ENCODE assay signal across 1 cellular context in the genomic region with DNA sequence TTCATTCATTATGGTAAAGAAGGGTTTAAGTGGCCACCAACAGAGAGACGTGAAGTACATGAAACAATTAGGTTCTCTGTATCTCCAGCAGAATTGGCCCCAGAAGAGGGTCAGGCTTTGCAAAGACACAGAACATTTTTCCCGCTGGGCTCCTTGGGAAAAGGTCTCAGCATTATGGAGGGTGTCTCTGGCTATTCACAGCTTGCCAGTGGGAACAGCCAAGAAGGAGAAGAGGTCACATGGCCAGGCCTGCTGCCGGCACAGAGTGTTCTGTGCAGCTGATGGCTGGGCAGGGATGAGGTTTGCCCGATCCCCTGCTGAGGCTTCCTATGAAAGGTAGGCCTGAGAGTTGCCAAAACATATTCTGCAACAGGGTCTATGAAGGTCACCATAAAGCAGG.
TF ChIP-seq lines count a peak whose summit lies in the region.

No MANE protein-coding gene starts in this region.

TF ChIP-seq in HepG2, 621 proteins besides CTCF, POLR2A, EP300 and RAD21 (continued from another document):
- TF ChIP-seq, protein P1, sequence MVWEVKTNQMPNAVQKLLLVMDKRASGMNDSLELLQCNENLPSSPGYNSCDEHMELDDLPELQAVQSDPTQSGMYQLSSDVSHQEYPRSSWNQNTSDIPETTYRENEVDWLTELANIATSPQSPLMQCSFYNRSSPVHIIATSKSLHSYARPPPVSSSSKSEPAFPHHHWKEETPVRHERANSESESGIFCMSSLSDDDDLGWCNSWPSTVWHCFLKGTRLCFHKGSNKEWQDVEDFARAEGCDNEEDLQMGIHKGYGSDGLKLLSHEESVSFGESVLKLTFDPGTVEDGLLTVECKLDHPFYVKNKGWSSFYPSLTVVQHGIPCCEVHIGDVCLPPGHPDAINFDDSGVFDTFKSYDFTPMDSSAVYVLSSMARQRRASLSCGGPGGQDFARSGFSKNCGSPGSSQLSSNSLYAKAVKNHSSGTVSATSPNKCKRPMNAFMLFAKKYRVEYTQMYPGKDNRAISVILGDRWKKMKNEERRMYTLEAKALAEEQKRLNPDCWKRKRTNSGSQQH (CRISPR knock-in tag; IDR thresholded peaks at IDR 0.05; ENCODE audit: low read depth), result no peak
- no peak for TF ChIP-seq YY1 (IDR thresholded peaks at IDR 0.05; ENCODE audit: insufficient read depth, insufficient replicate concordance, low read depth, low read length)
- no peak for TF ChIP-seq ZNF136 (CRISPR knock-in tag; IDR thresholded peaks at IDR 0.05; ENCODE audit: low read depth)
- TF ChIP-seq, protein P2, sequence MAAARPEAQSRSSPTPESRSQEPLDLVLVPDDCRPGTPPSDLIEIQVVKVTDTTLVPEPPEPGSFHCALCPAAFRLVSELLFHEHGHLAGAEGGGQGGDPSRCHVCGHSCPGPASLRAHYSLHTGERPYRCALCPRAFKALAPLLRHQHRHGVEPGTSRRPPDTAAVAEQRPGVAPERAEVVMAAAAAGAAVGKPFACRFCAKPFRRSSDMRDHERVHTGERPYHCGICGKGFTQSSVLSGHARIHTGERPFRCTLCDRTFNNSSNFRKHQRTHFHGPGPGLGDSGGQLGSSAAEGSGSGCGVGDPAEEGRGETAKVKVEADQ (CRISPR knock-in tag; IDR thresholded peaks at IDR 0.05; ENCODE audit: borderline replicate concordance), result no peak
- TF ChIP-seq ZNF749 (CRISPR knock-in tag; IDR thresholded peaks at IDR 0.05; ENCODE audit: borderline replicate concordance), result no peak
- no peak for TF ChIP-seq ZNF724P (CRISPR knock-in tag; IDR thresholded peaks at IDR 0.05; ENCODE audit: borderline replicate concordance)
- no peak for TF ChIP-seq TOE1 (CRISPR knock-in tag; IDR thresholded peaks at IDR 0.05)
- no peak for TF ChIP-seq ZNF746 (CRISPR knock-in tag; IDR thresholded peaks at IDR 0.05)
- TF ChIP-seq, protein P3, sequence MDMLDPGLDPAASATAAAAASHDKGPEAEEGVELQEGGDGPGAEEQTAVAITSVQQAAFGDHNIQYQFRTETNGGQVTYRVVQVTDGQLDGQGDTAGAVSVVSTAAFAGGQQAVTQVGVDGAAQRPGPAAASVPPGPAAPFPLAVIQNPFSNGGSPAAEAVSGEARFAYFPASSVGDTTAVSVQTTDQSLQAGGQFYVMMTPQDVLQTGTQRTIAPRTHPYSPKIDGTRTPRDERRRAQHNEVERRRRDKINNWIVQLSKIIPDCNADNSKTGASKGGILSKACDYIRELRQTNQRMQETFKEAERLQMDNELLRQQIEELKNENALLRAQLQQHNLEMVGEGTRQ (IDR thresholded peaks at IDR 0.05; ENCODE audit: low read depth, low read length), result no peak
- TF ChIP-seq, protein P3 (CRISPR knock-in tag; IDR thresholded peaks at IDR 0.05; ENCODE audit: borderline replicate concordance), result no peak
- TF ChIP-seq SMC3 (IDR thresholded peaks at IDR 0.05; ENCODE audit: low read length), result no peak
- no peak for TF ChIP-seq KDM2A (CRISPR knock-in tag; IDR thresholded peaks at IDR 0.05; ENCODE audit: borderline replicate concordance, low read depth)
- TF ChIP-seq ZFP90 (CRISPR knock-in tag; IDR thresholded peaks at IDR 0.05; ENCODE audit: borderline replicate concordance), result no peak
- no peak for TF ChIP-seq ZNF773 (CRISPR knock-in tag; IDR thresholded peaks at IDR 0.05; ENCODE audit: borderline replicate concordance)
- TF ChIP-seq ZNF879 (CRISPR knock-in tag; IDR thresholded peaks at IDR 0.05), result no peak
